14 cellular contexts compared by ENCODE assay signal in genomic region chr2:210004893-210005292, GRCh38. TPM values are rescaled to one million over a fixed set of nuclear protein-coding genes. Genes with fewer than 3 reads are reported as not detected.
DNase-seq lines count a peak whose midpoint lies in the region; ATAC-seq and TF ChIP-seq lines count a peak whose summit lies in the region.
"Had no signal": no experiment of that assay in that cellular context is flagged by ENCODE, and none has a peak within 500 bp of the region (broad histone marks: within the 10 kb centered on the region; RNA-seq: fewer than 3 reads in every experiment).

No MANE protein-coding gene starts in this region.

- CTCF ChIA-PET in CD4-positive, alpha-beta T cell (lab: Charles Lee), result no interaction called here

- H3K4me1 Mint-ChIP-seq in CD4-positive, alpha-beta T cell (ENCODE audit: low read depth), result peaks cover 76% of the 10 kb centered on the region
- peaks cover 28 to 45% (median 42%) of the 10 kb centered on the region in 3 donors for H3K4me1 Mint-ChIP-seq in IgD-negative memory B cell
- peaks cover 37% of the 10 kb centered on the region for H3K4me1 Mint-ChIP-seq in activated T-helper 17 cell treated with anti-CD3 and anti-CD28 coated beads, Interleukin-2, amount 50 U/mL, for 72 hours
- peaks cover 33 to 84% (median 74%) of the 10 kb centered on the region in 4 donors for H3K4me1 Mint-ChIP-seq in naive thymus-derived CD8-positive, alpha-beta T cell

- no peak for DNase-seq in CD4-positive, alpha-beta T cell
- DNase-seq in naive thymus-derived CD8-positive, alpha-beta T cell, result no peak
- no peak for DNase-seq in AG08396 (ENCODE audit: low spot score)
- DNase-seq: activated CD4-positive, CD25-positive, alpha-beta regulatory T cell treated with anti-CD3 and anti-CD28 coated beads, Interleukin-2, amount 50 U/mL, for 72 hours; activated naive CD4-positive, alpha-beta T cell treated with anti-CD3 and anti-CD28 coated beads for 36 hours; HCEC 1CT; islet precursor cell; stimulated activated naive CD4-positive, alpha-beta T cell had no signal

- no peaks in the 10 kb centered on the region for H3K27me3 Mint-ChIP-seq in CD4-positive, alpha-beta T cell
- H3K27me3 Mint-ChIP-seq in IgD-negative memory B cell, result no peaks in the 10 kb centered on the region
- no peaks in the 10 kb centered on the region for H3K27me3 Mint-ChIP-seq in activated T-helper 17 cell treated with anti-CD3 and anti-CD28 coated beads, Interleukin-2, amount 50 U/mL, for 72 hours
- H3K27me3 Mint-ChIP-seq in naive thymus-derived CD8-positive, alpha-beta T cell, result no peaks in the 10 kb centered on the region

- H3K9me3 ChIP-seq in CD4-positive, alpha-beta T cell (ENCODE audit: control insufficient read depth, low read length), result no peaks in the 10 kb centered on the region
- H3K9me3 ChIP-seq: SJSA1 had no signal

- no peak for ATAC-seq in CD4-positive, alpha-beta T cell (ENCODE audit: poor library complexity)
- ATAC-seq in activated T-helper 17 cell treated with anti-CD3 and anti-CD28 coated beads, Interleukin-2, amount 50 U/mL, for 72 hours (replicated peaks), result no peak
- no peak for ATAC-seq in naive thymus-derived CD8-positive, alpha-beta T cell
- no peak for ATAC-seq in GM19328 (IDR thresholded peaks at IDR 0.05; ENCODE audit: unreplicated experiment)
- no peak for ATAC-seq in GM18861 (IDR thresholded peaks at IDR 0.05; ENCODE audit: unreplicated experiment)
- ATAC-seq: K562 had no signal

- H3K27ac ChIP-seq in CD4-positive, alpha-beta T cell (ENCODE audit: low read depth, low read length), result no peak overlapping the region
- H3K27ac ChIP-seq: SJSA1 had no signal

- intact Hi-C loops in CD4-positive, alpha-beta T cell (cut with DNase I, micrococcal nuclease), result loop anchor here in 1 of 2 experiments (10.0 kb wide), 1 partner anchor 1750 kb away; the partner anchor contains the start of gene IDH1

- H3K36me3 Mint-ChIP-seq in CD4-positive, alpha-beta T cell (ENCODE audit: low read depth), result peaks cover 47% of the 10 kb centered on the region
- no peaks in the 10 kb centered on the region for H3K36me3 Mint-ChIP-seq in IgD-negative memory B cell
- peaks cover 57% of the 10 kb centered on the region for H3K36me3 Mint-ChIP-seq in activated T-helper 17 cell treated with anti-CD3 and anti-CD28 coated beads, Interleukin-2, amount 50 U/mL, for 72 hours (ENCODE audit: low read depth)
- H3K36me3 Mint-ChIP-seq in naive thymus-derived CD8-positive, alpha-beta T cell, result peaks cover 0 to 51% (median 8%) of the 10 kb centered on the region in 3 donors

- H3K27ac Mint-ChIP-seq in CD4-positive, alpha-beta T cell, result no peak overlapping the region
- no peak overlapping the region for H3K27ac Mint-ChIP-seq in IgD-negative memory B cell
- H3K27ac Mint-ChIP-seq in activated T-helper 17 cell treated with anti-CD3 and anti-CD28 coated beads, Interleukin-2, amount 50 U/mL, for 72 hours, result peak overlapping the region; percentile 63
- peak overlapping the region in 3 of 10 donors; percentile 55 to 61 (median 55) for H3K27ac Mint-ChIP-seq in naive thymus-derived CD8-positive, alpha-beta T cell
- H3K27ac Mint-ChIP-seq: activated naive CD4-positive, alpha-beta T cell treated with anti-CD3 and anti-CD28 coated beads for 36 hours had no signal

- H3K4me3 Mint-ChIP-seq in CD4-positive, alpha-beta T cell, result peak overlapping the region; percentile 48
- H3K4me3 Mint-ChIP-seq in IgD-negative memory B cell, result peak overlapping the region; percentile 30 to 99 (median 60)
- H3K4me3 Mint-ChIP-seq in activated T-helper 17 cell treated with anti-CD3 and anti-CD28 coated beads, Interleukin-2, amount 50 U/mL, for 72 hours, result peak overlapping the region; percentile 97
- H3K4me3 Mint-ChIP-seq in naive thymus-derived CD8-positive, alpha-beta T cell, result peak overlapping the region in 9 of 10 donors; percentile 8 to 94 (median 47)

- no peaks in the 10 kb centered on the region for H3K27me3 ChIP-seq in CD4-positive, alpha-beta T cell (ENCODE audit: control insufficient read depth, insufficient read depth, low read length)
- H3K27me3 ChIP-seq: SJSA1 had no signal

- POLR2A ChIA-PET in CD4-positive, alpha-beta T cell (lab: Charles Lee), result interaction anchor here (0.9 to 1.1 kb wide), 2 partner anchors 12 to 166 kb away, joined by 3 to 5 read pairs; partner anchors contain the start of gene KANSL1L
- POLR2A ChIA-PET in naive thymus-derived CD8-positive, alpha-beta T cell (lab: Charles Lee), result no interaction called here

- TF ChIP-seq CTCF in CD4-positive, alpha-beta T cell (IDR thresholded peaks at IDR 0.05), result no peak

- no peaks in the 10 kb centered on the region for H3K9me3 Mint-ChIP-seq in CD4-positive, alpha-beta T cell
- H3K9me3 Mint-ChIP-seq in IgD-negative memory B cell, result no peaks in the 10 kb centered on the region
- H3K9me3 Mint-ChIP-seq in activated T-helper 17 cell treated with anti-CD3 and anti-CD28 coated beads, Interleukin-2, amount 50 U/mL, for 72 hours, result no peaks in the 10 kb centered on the region
- H3K9me3 Mint-ChIP-seq in naive thymus-derived CD8-positive, alpha-beta T cell, result peaks cover 0 to 3% (median 0%) of the 10 kb centered on the region in 9 donors
- H3K9me3 Mint-ChIP-seq: activated naive CD4-positive, alpha-beta T cell treated with anti-CD3 and anti-CD28 coated beads for 36 hours had no signal

RNA-seq across cellular contexts. Expression of gene RPE, which starts 2.5 kb away (rescaled TPM):
- total RNA-seq in CD4-positive, alpha-beta T cell, result 10 to 100 TPM; 11.3 TPM
- 16.4 TPM for polyA plus RNA-seq in IgD-negative memory B cell
- total RNA-seq in activated T-helper 17 cell treated with anti-CD3 and anti-CD28 coated beads, Interleukin-2, amount 50 U/mL, for 72 hours, result 10 to 100 TPM; 33.9 to 61.9 TPM
- total RNA-seq in naive thymus-derived CD8-positive, alpha-beta T cell, result 10 to 100 TPM; 34.6 to 36.5 TPM
- 10 to 100 TPM; 17.4 to 20.9 (median 17.7) TPM for polyA plus RNA-seq in naive thymus-derived CD8-positive, alpha-beta T cell

Comparison
In these comparisons a context has a peak if more than half of its experiments do, and no peak if none do; other contexts are left out.
1. H3K4me3 Mint-ChIP-seq: peak in every context shown above with its lines; median percentile 97 in activated T-helper 17 cell treated with anti-CD3 and anti-CD28 coated beads, Interleukin-2, amount 50 U/mL, for 72 hours; 60 in IgD-negative memory B cell; 48 in CD4-positive, alpha-beta T cell; 47 in naive thymus-derived CD8-positive, alpha-beta T cell.